9 cellular contexts compared by ENCODE assay signal in the genomic region with DNA sequence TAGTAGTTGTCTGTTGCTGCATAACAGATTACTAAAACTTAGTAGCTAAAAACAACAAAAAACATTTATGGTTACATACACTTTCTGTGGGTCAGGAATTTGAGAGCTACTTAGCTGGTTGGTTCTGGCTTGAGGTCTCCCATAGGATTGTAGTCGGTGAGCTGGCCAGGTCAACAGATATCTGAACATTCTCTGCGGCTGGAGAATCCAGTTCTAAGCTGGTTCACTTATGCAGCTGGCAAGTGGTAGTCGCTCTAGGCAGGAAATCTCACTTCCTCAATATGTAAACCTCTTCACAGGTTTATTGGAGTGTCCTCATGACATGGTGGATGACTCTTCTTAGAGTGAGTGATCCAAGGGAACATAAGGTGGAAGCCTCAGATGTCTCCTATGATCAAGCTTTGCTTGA.
DNase-seq lines count a peak whose midpoint lies in the region; ATAC-seq and TF ChIP-seq lines count a peak whose summit lies in the region.
"Had no signal": no experiment of that assay in that cellular context is flagged by ENCODE, and none has a peak within 500 bp of the region (broad histone marks: within the 10 kb centered on the region; RNA-seq: fewer than 3 reads in every experiment).

No MANE protein-coding gene starts in this region.

- H3K4me3 ChIP-seq in ascending aorta (no peak overlapping the region), transverse colon (no peak overlapping the region)

- peaks cover 12 to 52% of the 10 kb centered on the region in 2 donors for H3K4me1 ChIP-seq in ascending aorta
- peaks cover 0 to 37% (median 3%) of the 10 kb centered on the region in 4 donors for H3K4me1 ChIP-seq in transverse colon

- H3K27me3 ChIP-seq in ascending aorta = no peaks in the 10 kb centered on the region
- H3K27me3 ChIP-seq in transverse colon = no peaks in the 10 kb centered on the region

- no peak for TF ChIP-seq POLR2A in transverse colon (IDR thresholded peaks at IDR 0.05)

- in situ Hi-C loops in KBM-7 (cut with MboI; ENCODE audit: low pct_unique_long_range_greater_than_20kb, low sequenced_read_pairs) = no loop called here
- in situ Hi-C loops in transverse colon (cut with MboI; ENCODE audit: low pct_ligation_motif_present in 1 of 4, low pct_unique_long_range_greater_than_20kb in 1 of 4, low sequenced_read_pairs in 3 of 4) = no loop called here

- 57 to 61% methylated on average over 2 to 3 of the region's 3 CpGs for WGBS in transverse colon (ENCODE audit: low coverage in 1 of 2), 2 donors

- no peak for TF ChIP-seq CTCF in ascending aorta (IDR thresholded peaks at IDR 0.05)
- TF ChIP-seq CTCF in transverse colon (IDR thresholded peaks at IDR 0.05) = no peak

- intact Hi-C loops in ascending aorta (cut with DNase I) = loop anchor here (2.0 kb wide), 1 partner anchor 21 kb away; no protein-coding TSS in a partner anchor
- intact Hi-C loops in transverse colon (cut with DNase I; ENCODE audit: low total_unique reads) = no loop called here

- H3K36me3 ChIP-seq in ascending aorta (no peaks in the 10 kb centered on the region), transverse colon (no peaks in the 10 kb centered on the region)

- TF ChIP-seq EP300 in transverse colon (IDR thresholded peaks at IDR 0.05; ENCODE audit: low read depth) = no peak

- H3K9me3 ChIP-seq in ascending aorta = no peaks in the 10 kb centered on the region
- no peaks in the 10 kb centered on the region for H3K9me3 ChIP-seq in transverse colon

- peak; percentile 88 for ATAC-seq in GM18498 (IDR thresholded peaks at IDR 0.05; ENCODE audit: unreplicated experiment)
- ATAC-seq in GM21529 (IDR thresholded peaks at IDR 0.05; ENCODE audit: unreplicated experiment) = peak; percentile 83
- ATAC-seq in left lobe of liver = no peak

- DNase-seq in KBM-7 (peak; percentile 65), ascending aorta (ENCODE audit: low spot score in 2 of 2) (no peak), left lobe of liver (ENCODE audit: low spot score) (no peak), transverse colon (no peak), NCI-H1930 (lab: John Stamatoyannopoulos, UW) (no peak)
- no peak for DNase-seq in activated CD4-positive, CD25-positive, alpha-beta regulatory T cell treated with anti-CD3 and anti-CD28 coated beads, Interleukin-2, amount 50 U/mL, for 72 hours

- H3K27ac ChIP-seq in ascending aorta = peak overlapping the region; percentile 75 to 83
- no peak overlapping the region for H3K27ac ChIP-seq in transverse colon
- H3K27ac ChIP-seq: epithelial cell of prostate had no signal

Comparison
In these comparisons a context has a peak if more than half of its experiments do, and no peak if none do; other contexts are left out.
1. H3K27ac ChIP-seq: peak in ascending aorta (2 of 2); none in transverse colon (0 of 4).